17 cellular contexts compared by ENCODE assay signal in the genomic region with DNA sequence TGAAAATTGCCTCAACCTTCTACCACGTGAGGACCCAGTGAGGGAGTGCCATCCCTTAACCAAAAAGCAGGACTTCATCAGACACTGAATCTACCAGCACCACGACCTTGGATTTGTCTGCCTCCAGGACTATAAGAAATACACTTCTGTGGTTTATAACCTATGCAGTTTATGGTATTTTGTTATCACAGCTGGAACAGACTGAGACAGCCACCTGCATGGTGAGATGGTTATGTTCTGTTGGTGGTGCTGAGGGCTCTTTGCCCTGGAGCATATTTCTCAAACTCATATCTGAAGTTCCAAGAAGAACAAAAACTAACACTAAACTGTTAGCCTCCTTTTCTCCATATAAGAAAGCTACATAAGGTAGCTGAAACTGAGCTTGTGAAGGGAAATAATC.
DNase-seq lines count a peak whose midpoint lies in the region; ATAC-seq, FAIRE-seq and TF ChIP-seq lines count a peak whose summit lies in the region.
"Had no signal": no experiment of that assay in that cellular context is flagged by ENCODE, and none has a peak within 500 bp of the region (broad histone marks: within the 10 kb centered on the region; RNA-seq: fewer than 3 reads in every experiment).

No MANE protein-coding gene starts in this region.

- no peak overlapping the region for H3K14ac ChIP-seq in trophoblast cell (ENCODE audit: low read length)

- H4K12ac ChIP-seq in trophoblast cell (ENCODE audit: low read depth, low read length) = no peak overlapping the region

- no peak for FAIRE-seq in K562 (lab: Jason Lieb, UNC)

- no peaks in the 10 kb centered on the region for H3K79me1 ChIP-seq in trophoblast cell (ENCODE audit: low read length)

- no peaks in the 10 kb centered on the region for H3K9me2 ChIP-seq in Loucy (replicated peaks; ENCODE audit: low read depth, low read length)

- ATAC-seq in DND-41 (ENCODE audit: insufficient read depth, low read depth) (peak; percentile 98), K562 (peak; percentile 66)
- ATAC-seq in activated CD4-positive, CD25-positive, alpha-beta regulatory T cell treated with anti-CD3 and anti-CD28 coated beads, Interleukin-2, amount 50 U/mL, for 24 hours = no peak
- ATAC-seq: HCT116 had no signal

- peak overlapping the region; percentile 85 for H3K27ac ChIP-seq in DND-41 (ENCODE audit: low read length)
- no peak overlapping the region for H3K27ac ChIP-seq in K562 (ENCODE audit: extremely low read depth, low read depth, low read length)
- H3K27ac ChIP-seq in trophoblast cell (ENCODE audit: low read depth, low read length) = no peak overlapping the region
- no peak overlapping the region for H3K27ac ChIP-seq in esophagus squamous epithelium
- H3K27ac ChIP-seq: 22Rv1, BLaER1 had no signal

- H3K9me1 ChIP-seq in K562 (ENCODE audit: control insufficient read depth, insufficient read depth, low read length) = no peaks in the 10 kb centered on the region

- no peak overlapping the region for H3K18ac ChIP-seq in trophoblast cell (ENCODE audit: low read length)

- WGBS in K562 (ENCODE audit: insufficient coverage, low coverage, missing lambda C conversion rate) = 3% methylated on average over 2 of the region's 2 CpGs
- no CpG with 5 or more reads among the region's 2 CpGs for WGBS in trophoblast cell (ENCODE audit: extremely low coverage, insufficient coverage, insufficient read length)
- 20 to 27% methylated on average over 2 of the region's 2 CpGs for WGBS in esophagus squamous epithelium, 2 donors

- H2AK5ac ChIP-seq in trophoblast cell (ENCODE audit: low read length) = no peak overlapping the region

- intact Hi-C loops in K562 (cut with micrococcal nuclease) = no loop called here
- intact Hi-C loops in esophagus squamous epithelium (cut with DNase I) = no loop called here

- H3K4ac ChIP-seq in trophoblast cell (ENCODE audit: low read depth, low read length) = no peak overlapping the region

- no peak overlapping the region for H2BK120ac ChIP-seq in trophoblast cell (ENCODE audit: insufficient read depth, low read length, poor library complexity)

- H3K4me1 ChIP-seq in DND-41 (ENCODE audit: insufficient read depth, low read length) (peaks cover 51% of the 10 kb centered on the region), Loucy (ENCODE audit: insufficient read depth, low read length, poor library complexity, severe bottlenecking) (peaks cover 16% of the 10 kb centered on the region), K562 (replicated peaks in 1 of 2; ENCODE audit: control insufficient read depth in 2 of 2, insufficient read depth in 2 of 2, low read length in 2 of 2) (no peaks in the 10 kb centered on the region; a peak in 1 of 5 replicates), trophoblast cell (ENCODE audit: control insufficient read depth in 1 of 2, insufficient read depth in 2 of 2, low read length in 2 of 2) (no peaks in the 10 kb centered on the region), esophagus squamous epithelium (no peaks in the 10 kb centered on the region)
- H3K4me1 ChIP-seq: BLaER1 had no signal

- H4K8ac ChIP-seq in trophoblast cell (ENCODE audit: low read depth, low read length) = no peak overlapping the region

- no peak for TF ChIP-seq EP300 in K562 (IDR thresholded peaks at IDR 0.05; ENCODE audit: low read length)

- H3K27me3 ChIP-seq in DND-41 (ENCODE audit: insufficient read depth, low read length, poor library complexity) (no peaks in the 10 kb centered on the region), Loucy (ENCODE audit: insufficient read depth, low read length, poor library complexity, severe bottlenecking) (no peaks in the 10 kb centered on the region), K562 (ENCODE audit: control insufficient read depth in 2 of 2, insufficient read depth in 2 of 2, low read length in 2 of 2) (no peaks in the 10 kb centered on the region), trophoblast cell (ENCODE audit: insufficient read depth, low read length) (no peaks in the 10 kb centered on the region), esophagus squamous epithelium (no peaks in the 10 kb centered on the region)
- H3K27me3 ChIP-seq: BLaER1 had no signal

- H3K23ac ChIP-seq in trophoblast cell (ENCODE audit: low read length) = no peak overlapping the region

- H3K9ac ChIP-seq in DND-41 (ENCODE audit: low read depth, low read length) (peak overlapping the region; percentile 54), Loucy (ENCODE audit: low read depth, low read length, poor library complexity, severe bottlenecking) (no peak overlapping the region), K562 (ENCODE audit: insufficient read depth in 1 of 2, low read depth in 2 of 2, low read length in 2 of 2) (no peak overlapping the region), trophoblast cell (ENCODE audit: low read length) (no peak overlapping the region)
- H3K9ac ChIP-seq: BLaER1 had no signal

- H3F3A ChIP-seq in Loucy (ENCODE audit: low read depth) = no peaks in the 10 kb centered on the region

- no peak overlapping the region for H2BK5ac ChIP-seq in trophoblast cell (ENCODE audit: low read depth, low read length, poor library complexity)

- no peak overlapping the region; a peak in 1 of 4 replicates for H3K4me3 ChIP-seq in DND-41 (ENCODE audit: low read depth in 1 of 2, low read length in 2 of 2)
- H3K4me3 ChIP-seq in Loucy (ENCODE audit: low read length, poor library complexity, severe bottlenecking) = no peak overlapping the region
- no peak overlapping the region for H3K4me3 ChIP-seq in K562
- H3K4me3 ChIP-seq in trophoblast cell (ENCODE audit: low read depth, low read length) = no peak overlapping the region
- H3K4me3 ChIP-seq in esophagus squamous epithelium = no peak overlapping the region
- H3K4me3 ChIP-seq: BLaER1 had no signal

- H3K9me3 ChIP-seq in DND-41 (ENCODE audit: insufficient read depth, low read length, severe bottlenecking) (no peaks in the 10 kb centered on the region), Loucy (ENCODE audit: insufficient read depth, low read depth, low read length) (no peaks in the 10 kb centered on the region), K562 (replicated peaks; ENCODE audit: control insufficient read depth, insufficient read depth, low read depth, low read length) (no peaks in the 10 kb centered on the region), trophoblast cell (ENCODE audit: insufficient read depth, low read depth, low read length) (no peaks in the 10 kb centered on the region), esophagus squamous epithelium (no peaks in the 10 kb centered on the region)
- H3K9me3 ChIP-seq: BLaER1 had no signal

- POLR2A ChIA-PET in K562 (lab: Yijun Ruan, JAX) = interaction anchor here (1.3 kb wide), 1 partner anchor 20 kb away, joined by 3 read pairs; no protein-coding TSS in a partner anchor

- H4K20me1 ChIP-seq in DND-41 (ENCODE audit: insufficient read depth, low read length) (no peaks in the 10 kb centered on the region), Loucy (ENCODE audit: insufficient read depth, low read length, poor library complexity, severe bottlenecking) (no peaks in the 10 kb centered on the region), K562 (replicated peaks; ENCODE audit: control insufficient read depth, insufficient read depth, low read length) (no peaks in the 10 kb centered on the region)
- H4K20me1 ChIP-seq: BLaER1 had no signal

- H4K91ac ChIP-seq in trophoblast cell (ENCODE audit: low read depth, low read length) = no peak overlapping the region

- H2AFZ ChIP-seq in DND-41 (ENCODE audit: low read depth, low read length) (peak overlapping the region; percentile 42), Loucy (ENCODE audit: low read length) (peak overlapping the region; percentile 25; the same call in 1 of the 2 replicates), K562 (ENCODE audit: low read depth, low read length) (peak overlapping the region; percentile 40; the same call in 1 of the 2 replicates), trophoblast cell (ENCODE audit: insufficient read depth, low read length, poor library complexity) (no peak overlapping the region)

- TF ChIP-seq CTCF in DND-41 (IDR thresholded peaks at IDR 0.05; ENCODE audit: borderline replicate concordance, extremely low read depth, low read length, poor library complexity, severe bottlenecking) = peak; percentile 22
- no peak for TF ChIP-seq CTCF in Loucy (conservative IDR thresholded peaks at IDR 0.05; ENCODE audit: low read length)
- no peak for TF ChIP-seq CTCF in K562 (IDR thresholded peaks at IDR 0.05 in 2 of 3, conservative IDR thresholded peaks at IDR 0.05 in 1 of 3; ENCODE audit: insufficient read depth in 2 of 3, low read depth in 1 of 3, low read length in 3 of 3)
- no peak for TF ChIP-seq CTCF in esophagus squamous epithelium (IDR thresholded peaks at IDR 0.05)

- in situ Hi-C loops in K562 (cut with MboI) = loop anchor here (10.0 kb wide), 1 partner anchor 1564 kb away; no protein-coding TSS in a partner anchor

- H2BK12ac ChIP-seq in trophoblast cell (ENCODE audit: low read length) = no peak overlapping the region

- CTCF ChIA-PET in K562 (lab: Yijun Ruan, JAX; ENCODE audit: low intra/inter-chr PET ratio) = no interaction called here

- H3K4me2 ChIP-seq in DND-41 (ENCODE audit: insufficient read depth, low read length) (peak overlapping the region; percentile 39), Loucy (ENCODE audit: low read depth, low read length, poor library complexity, severe bottlenecking) (no peak overlapping the region), K562 (ENCODE audit: insufficient read depth, low read length) (no peak overlapping the region), trophoblast cell (ENCODE audit: low read length) (no peak overlapping the region)
- H3K4me2 ChIP-seq: BLaER1 had no signal

- BruUV-seq in K562 (replicated peaks; lab: Mats Ljungman, UMichigan) = no TSS peak

- no peaks in the 10 kb centered on the region for H3K79me2 ChIP-seq in DND-41 (ENCODE audit: insufficient read depth, low read length)
- no peaks in the 10 kb centered on the region for H3K79me2 ChIP-seq in Loucy (ENCODE audit: insufficient read depth, low read length)
- H3K79me2 ChIP-seq in K562 (ENCODE audit: control insufficient read depth, insufficient read depth, low read length) = no peaks in the 10 kb centered on the region
- no peaks in the 10 kb centered on the region for H3K79me2 ChIP-seq in trophoblast cell (ENCODE audit: control insufficient read depth, insufficient read depth, low read length, poor library complexity)

- TF ChIP-seq RAD21 in K562 (CRISPR knock-in tag; conservative IDR thresholded peaks at IDR 0.05 in 1 of 2, IDR thresholded peaks at IDR 0.05 in 1 of 2) = no peak

- TF ChIP-seq POLR2A in K562 (conservative IDR thresholded peaks at IDR 0.05) = no peak
- TF ChIP-seq POLR2A in esophagus squamous epithelium (IDR thresholded peaks at IDR 0.05) = no peak

- DNase-seq in DND-41 (peak; percentile 78), K562 (ENCODE audit: extremely low read depth in 1 of 4, low spot score in 3 of 4) (peak in 2 of 4 experiments; percentile 9 to 24), trophoblast cell (peak; percentile 77 to 81), esophagus squamous epithelium (lab: John Stamatoyannopoulos, UW) (no peak), A172 (ENCODE audit: low spot score) (no peak)
- DNase-seq: CD4-positive, alpha-beta memory T cell; DMS153; DMS79; GF-D8; GOT3; H7; KBM-7 had no signal

- no peaks in the 10 kb centered on the region for H3K36me3 ChIP-seq in DND-41 (ENCODE audit: insufficient read depth, low read length)
- no peaks in the 10 kb centered on the region for H3K36me3 ChIP-seq in Loucy (ENCODE audit: insufficient read depth, low read length)
- no peaks in the 10 kb centered on the region for H3K36me3 ChIP-seq in K562 (ENCODE audit: control insufficient read depth, insufficient read depth, low read length)
- H3K36me3 ChIP-seq in trophoblast cell (ENCODE audit: control insufficient read depth in 1 of 2, insufficient read depth in 2 of 2, low read length in 2 of 2) = no peaks in the 10 kb centered on the region
- H3K36me3 ChIP-seq in esophagus squamous epithelium = no peaks in the 10 kb centered on the region
- H3K36me3 ChIP-seq: BLaER1 had no signal

Comparison
In these comparisons a context has a peak if more than half of its experiments do, and no peak if none do; other contexts are left out.
1. ATAC-seq: peak in DND-41 (single experiment) and K562 (single experiment); none in activated CD4-positive, CD25-positive, alpha-beta regulatory T cell treated with anti-CD3 and anti-CD28 coated beads, Interleukin-2, amount 50 U/mL, for 24 hours (0 of 2).
2. DNase-seq: peak in DND-41 (single experiment) and trophoblast cell (2 of 2); none in esophagus squamous epithelium (single experiment) and A172 (single experiment).